Comparison of ENCODE assay signal across 16 cellular contexts in genomic region chr7:22990588-22990949, GRCh38. TPM values are rescaled to one million over a fixed set of nuclear protein-coding genes. Genes with fewer than 3 reads are reported as not detected.
DNase-seq lines count a peak whose midpoint lies in the region; ATAC-seq and TF ChIP-seq lines count a peak whose summit lies in the region.
"Had no signal": no experiment of that assay in that cellular context is flagged by ENCODE, and none has a peak within 500 bp of the region (broad histone marks: within the 10 kb centered on the region; RNA-seq: fewer than 3 reads in every experiment).

No MANE protein-coding gene starts in this region.

- ATAC-seq in GM19452 (IDR thresholded peaks at IDR 0.05; ENCODE audit: unreplicated experiment): no peak
- ATAC-seq: gastrocnemius medialis, left colon, Right ventricle myocardium inferior had no signal

- peak overlapping the region; percentile 29 for H3K27ac ChIP-seq in fibroblast of lung (ENCODE audit: insufficient read depth, low read length)
- H3K27ac ChIP-seq: coronary artery, gastrocnemius medialis, skin epidermis, testis had no signal

- DNase-seq in HCEC 1CT (peak; percentile 76), RKO (ENCODE audit: low spot score) (peak; percentile 35), fibroblast of lung (ENCODE audit: low read depth in 2 of 2) (peak; percentile 69 to 86), stromal cell of bone marrow (ENCODE audit: low read depth) (peak; percentile 49), NCI-H1105 treated with DMSO at 0.1 percent for 48 hours (lab: John Stamatoyannopoulos, UW) (no peak), SIG-M5 (lab: John Stamatoyannopoulos, UW) (no peak)
- DNase-seq: COR-L47, gastrocnemius medialis, left colon, NCI-H1105, NCI-H524, testis had no signal

- TF ChIP-seq CTCF in fibroblast of lung (conservative IDR thresholded peaks at IDR 0.05 in 1 of 2, IDR thresholded peaks at IDR 0.05 in 1 of 2; ENCODE audit: low read depth in 1 of 2, low read length in 2 of 2): no peak

- H3K9me3 ChIP-seq in fibroblast of lung (ENCODE audit: control insufficient read depth, insufficient read depth, low read depth, low read length): no peaks in the 10 kb centered on the region
- H3K9me3 ChIP-seq: gastrocnemius medialis, testis had no signal

- no peaks in the 10 kb centered on the region for H3K27me3 ChIP-seq in fibroblast of lung (ENCODE audit: control insufficient read depth, insufficient read depth, low read length)
- H3K27me3 ChIP-seq: gastrocnemius medialis, testis had no signal

- peaks cover 69% of the 10 kb centered on the region for H3K79me2 ChIP-seq in fibroblast of lung (ENCODE audit: control insufficient read depth, insufficient read depth, low read length)

- no peak overlapping the region for H2AFZ ChIP-seq in fibroblast of lung (ENCODE audit: low read length)

- no peak overlapping the region for H3K9ac ChIP-seq in fibroblast of lung (ENCODE audit: insufficient read depth, low read length)

- no peak overlapping the region for H3K4me2 ChIP-seq in fibroblast of lung (ENCODE audit: extremely low read depth, insufficient read depth, low read length)

- peaks cover 7% of the 10 kb centered on the region for H3K4me1 ChIP-seq in fibroblast of lung (ENCODE audit: control insufficient read depth, extremely low read depth, insufficient read depth, low read length)
- H3K4me1 ChIP-seq: testis had no signal

- no peaks in the 10 kb centered on the region for H3K36me3 ChIP-seq in fibroblast of lung (ENCODE audit: control insufficient read depth, insufficient read depth, low read length)
- H3K36me3 ChIP-seq: gastrocnemius medialis had no signal

- H4K20me1 ChIP-seq in fibroblast of lung (ENCODE audit: control insufficient read depth, extremely low read depth, insufficient read depth, low read length): no peaks in the 10 kb centered on the region

- H3K4me3 ChIP-seq in fibroblast of lung (replicated peaks in 1 of 4; ENCODE audit: control extremely low read depth in 1 of 4, insufficient read depth in 1 of 4, low read depth in 3 of 4, low read length in 4 of 4): no peak overlapping the region
- H3K4me3 ChIP-seq: coronary artery, gastrocnemius medialis, skin epidermis, testis had no signal

RNA-seq across cellular contexts. Expression of gene HYCC1, which starts 23.4 kb away (rescaled TPM):
- 168 and 197 TPM in 2 replicates for total RNA-seq in fibroblast of lung
- polyA plus RNA-seq in fibroblast of lung: 211 and 215 TPM in 2 replicates
- 108 and 112 TPM in 2 replicates for polyA plus RNA-seq in fibroblast of lung (2012)
- polyA minus RNA-seq in fibroblast of lung (ENCODE audit: low replicate concordance): 22.5 and 37.1 TPM in 2 replicates

Comparison
In these comparisons a context has a peak if more than half of its experiments do, and no peak if none do; other contexts are left out.
1. DNase-seq: peak in HCEC 1CT (single experiment), RKO (single experiment), fibroblast of lung (2 of 2) and stromal cell of bone marrow (single experiment); none in NCI-H1105 treated with DMSO at 0.1 percent for 48 hours (single experiment) and SIG-M5 (single experiment).